Comparison of ENCODE assay signal across 8 cellular contexts in genomic region chrX:15497865-15498264, GRCh38. TPM values are rescaled to one million over a fixed set of nuclear protein-coding genes. Genes with fewer than 3 reads are reported as not detected.
A peak's percentile ranks its signal among the peaks of the same experiment; 100 is the strongest.
DNase-seq lines count a peak whose midpoint lies in the region; ATAC-seq and TF ChIP-seq lines count a peak whose summit lies in the region.

No MANE protein-coding gene starts in this region.

- no peak for TF ChIP-seq EP300 in gastroesophageal sphincter (IDR thresholded peaks at IDR 0.05)

- H3F3A ChIP-seq in DOHH2 (ENCODE audit: control insufficient read depth, insufficient read depth) (no peaks in the 10 kb centered on the region), PC-9 (ENCODE audit: insufficient read depth, low read depth) (no peaks in the 10 kb centered on the region)

- H3K9me2 ChIP-seq in DOHH2 (replicated peaks; ENCODE audit: control insufficient read depth, low read length) (no peaks in the 10 kb centered on the region), PC-9 (ENCODE audit: insufficient read depth) (no peaks in the 10 kb centered on the region)

- H3K27me3 ChIP-seq in DOHH2 (ENCODE audit: control insufficient read depth, low read length), result no peaks in the 10 kb centered on the region
- H3K27me3 ChIP-seq in PC-9 (ENCODE audit: insufficient read depth, low read depth), result no peaks in the 10 kb centered on the region
- H3K27me3 ChIP-seq in gastroesophageal sphincter, result no peaks in the 10 kb centered on the region

- CTCF ChIA-PET in PC-9 (lab: Charles Lee), result no interaction called here

- H3K27ac ChIP-seq in DOHH2 (ENCODE audit: low read depth, low read length) (no peak overlapping the region), PC-9 (no peak overlapping the region), gastroesophageal sphincter (no peak overlapping the region)

- no peak for TF ChIP-seq POLR2A in gastroesophageal sphincter (IDR thresholded peaks at IDR 0.05)

- intact Hi-C loops in PC-9 (cut with micrococcal nuclease; ENCODE audit: unreplicated experiment), result loop anchor here (1.0 kb wide), 1 partner anchor 67 kb away; no protein-coding TSS in a partner anchor

- H3K27ac Mint-ChIP-seq in progenitor cell of endocrine pancreas, result no peak overlapping the region

- no peaks in the 10 kb centered on the region for H3K79me2 ChIP-seq in DOHH2 (ENCODE audit: control insufficient read depth, low read length)
- peaks cover under 1% of the 10 kb centered on the region; the same call in 1 of the 2 replicates for H3K79me2 ChIP-seq in PC-9 (ENCODE audit: low read depth)

- H3K36me3 Mint-ChIP-seq in progenitor cell of endocrine pancreas (ENCODE audit: insufficient read depth), result no peaks in the 10 kb centered on the region

- H3K4me3 Mint-ChIP-seq in progenitor cell of endocrine pancreas (ENCODE audit: low read depth), result no peak overlapping the region

- 7 to 14% methylated on average over 4 of the region's 4 CpGs for WGBS in gastroesophageal sphincter (ENCODE audit: low coverage in 1 of 2), 2 donors

- no peaks in the 10 kb centered on the region for H3K36me3 ChIP-seq in DOHH2 (ENCODE audit: control insufficient read depth, low read length)
- H3K36me3 ChIP-seq in PC-9 (ENCODE audit: low read depth), result no peaks in the 10 kb centered on the region
- H3K36me3 ChIP-seq in gastroesophageal sphincter, result no peaks in the 10 kb centered on the region

- POLR2A ChIA-PET in PC-9 (lab: Charles Lee; ENCODE audit: unreplicated experiment), result interaction anchor here (0.7 kb wide), 1 partner anchor 239 kb away, joined by 5 read pairs; no protein-coding TSS in a partner anchor

- peak in 65 of 76 experiments; percentile 0 to 74 (median 37) for DNase-seq in HUDEP-2 (lab: John Stamatoyannopoulos, UW; ENCODE audit: unreplicated experiment in 76 of 76)
- DNase-seq in PC-9, result peak in 1 of 2 experiments; percentile 61
- DNase-seq in activated T-helper 1 cell treated with Interleukin-2 at 50 U/mL for 16 hours (ENCODE audit: low read depth), result peak; percentile 6
- peak; percentile 51 for DNase-seq in progenitor cell of endocrine pancreas (ENCODE audit: low spot score, unreplicated experiment)

- TF ChIP-seq CTCF in DOHH2 (IDR thresholded peaks at IDR 0.05; ENCODE audit: low read depth, low read length, poor library complexity, severe bottlenecking), result peak; percentile 63
- TF ChIP-seq CTCF in PC-9 (conservative IDR thresholded peaks at IDR 0.05), result peak; percentile 73
- TF ChIP-seq CTCF in gastroesophageal sphincter (IDR thresholded peaks at IDR 0.05), result peak; percentile 22 to 60 (median 32)
- TF ChIP-seq CTCF in progenitor cell of endocrine pancreas (IDR thresholded peaks at IDR 0.05; ENCODE audit: unreplicated experiment), result peak; percentile 81

- H2AFZ ChIP-seq in PC-9, result no peak overlapping the region

- no peak for ATAC-seq in gastroesophageal sphincter
- ATAC-seq in GM19452 (IDR thresholded peaks at IDR 0.05; ENCODE audit: unreplicated experiment), result no peak
- ATAC-seq in HG03097 (IDR thresholded peaks at IDR 0.05; ENCODE audit: low FRiP score, unreplicated experiment), result no peak

- H3K4me2 ChIP-seq in DOHH2 (ENCODE audit: low read length) (no peak overlapping the region), PC-9 (no peak overlapping the region)

- H4K20me1 ChIP-seq in DOHH2 (ENCODE audit: control insufficient read depth, insufficient read depth, low read depth, low read length), result no peaks in the 10 kb centered on the region
- no peaks in the 10 kb centered on the region for H4K20me1 ChIP-seq in PC-9 (ENCODE audit: insufficient read depth)

- H3K27me3 Mint-ChIP-seq in progenitor cell of endocrine pancreas, result peaks cover 2% of the 10 kb centered on the region

- no TSS peak for BruUV-seq in PC-9 (replicated peaks; lab: Mats Ljungman, UMichigan)

- H3K4me1 ChIP-seq in DOHH2 (ENCODE audit: control insufficient read depth, low read length), result no peaks in the 10 kb centered on the region
- H3K4me1 ChIP-seq in PC-9 (replicated peaks; ENCODE audit: insufficient read depth), result peaks cover 10% of the 10 kb centered on the region
- no peaks in the 10 kb centered on the region for H3K4me1 ChIP-seq in gastroesophageal sphincter

- H3K9me3 ChIP-seq in DOHH2 (ENCODE audit: control insufficient read depth, insufficient read depth, low read length), result no peaks in the 10 kb centered on the region
- no peaks in the 10 kb centered on the region for H3K9me3 ChIP-seq in PC-9 (ENCODE audit: insufficient read depth, low read depth)
- H3K9me3 ChIP-seq in gastroesophageal sphincter, result no peaks in the 10 kb centered on the region

- H3K9me3 Mint-ChIP-seq in progenitor cell of endocrine pancreas (ENCODE audit: low read depth), result no peaks in the 10 kb centered on the region

- H3K4me1 Mint-ChIP-seq in progenitor cell of endocrine pancreas (ENCODE audit: low read depth), result peaks cover 6% of the 10 kb centered on the region

- no peak overlapping the region for H3K4me3 ChIP-seq in DOHH2 (ENCODE audit: low read length)
- no peak overlapping the region for H3K4me3 ChIP-seq in PC-9
- H3K4me3 ChIP-seq in gastroesophageal sphincter, result no peak overlapping the region

RNA-seq across cellular contexts. Expression of gene BMX, which starts 2.7 kb away (rescaled TPM):
- total RNA-seq in PC-9 (2021), result not detected in 2 replicates
- 1 to 10 TPM; 1.9 to 4.4 (median 2.9) TPM for total RNA-seq in gastroesophageal sphincter
- total RNA-seq in progenitor cell of endocrine pancreas, result not detected in 2 replicates

RNA-seq across cellular contexts. Expression of gene PIR, which starts 4.7 kb away (rescaled TPM):
- total RNA-seq in PC-9 (2021), result 177 and 197 TPM in 2 replicates
- 10 to 100 TPM; 14.7 to 30.4 (median 19.1) TPM for total RNA-seq in gastroesophageal sphincter
- total RNA-seq in progenitor cell of endocrine pancreas, result 14.9 and 17.0 TPM in 2 replicates
